Comparison of ENCODE assay signal across 8 cellular contexts in genomic region chr16:10992112-10992511, GRCh38. TPM values are rescaled to one million over a fixed set of nuclear protein-coding genes. Genes with fewer than 3 reads are reported as not detected.
DNase-seq lines count a peak whose midpoint lies in the region; ATAC-seq and TF ChIP-seq lines count a peak whose summit lies in the region.
"Had no signal": no experiment of that assay in that cellular context is flagged by ENCODE, and none has a peak within 500 bp of the region (broad histone marks: within the 10 kb centered on the region; RNA-seq: fewer than 3 reads in every experiment).

No MANE protein-coding gene starts in this region.

- no peak overlapping the region for H2AFZ ChIP-seq in neural progenitor cell (replicated peaks)

- H3K4me3 ChIP-seq in Panc1 (ENCODE audit: low read depth in 2 of 2, low read length in 2 of 2) (no peak overlapping the region), neural progenitor cell (no peak overlapping the region), HAP-1 (no peak overlapping the region)
- H3K4me3 ChIP-seq: SK-N-MC had no signal

- H3K36me3 ChIP-seq in Panc1 (ENCODE audit: control insufficient read depth, insufficient read depth, low read length) (no peaks in the 10 kb centered on the region), neural progenitor cell (no peaks in the 10 kb centered on the region), HAP-1 (replicated peaks) (no peaks in the 10 kb centered on the region)

- H3K36me3 Mint-ChIP-seq in chondrocyte (ENCODE audit: low read depth), result peaks cover 33% of the 10 kb centered on the region
- H3K36me3 Mint-ChIP-seq in neural progenitor cell, result peaks cover 13% of the 10 kb centered on the region

- H3K79me2 ChIP-seq in neural progenitor cell (ENCODE audit: low read depth), result no peaks in the 10 kb centered on the region

- H3K4me3 Mint-ChIP-seq in chondrocyte (ENCODE audit: unreplicated experiment) (no peak overlapping the region), neural progenitor cell (no peak overlapping the region)

- no peaks in the 10 kb centered on the region for H3K9me3 Mint-ChIP-seq in chondrocyte (ENCODE audit: low read depth)
- H3K9me3 Mint-ChIP-seq in neural progenitor cell, result no peaks in the 10 kb centered on the region

- no peaks in the 10 kb centered on the region for H3K27me3 ChIP-seq in Panc1 (ENCODE audit: control insufficient read depth, insufficient read depth, low read length)
- no peaks in the 10 kb centered on the region for H3K27me3 ChIP-seq in neural progenitor cell
- H3K27me3 ChIP-seq in HAP-1 (ENCODE audit: low read depth), result no peaks in the 10 kb centered on the region

- no peaks in the 10 kb centered on the region for H3K9me3 ChIP-seq in Panc1 (ENCODE audit: control insufficient read depth, insufficient read depth, low read depth, low read length)
- no peaks in the 10 kb centered on the region for H3K9me3 ChIP-seq in neural progenitor cell (ENCODE audit: low read depth)
- no peaks in the 10 kb centered on the region for H3K9me3 ChIP-seq in HAP-1

- peaks cover 25% of the 10 kb centered on the region for H3K4me1 Mint-ChIP-seq in chondrocyte (ENCODE audit: low read depth)
- peaks cover 27% of the 10 kb centered on the region for H3K4me1 Mint-ChIP-seq in neural progenitor cell

- peak overlapping the region; percentile 91 for H3K27ac Mint-ChIP-seq in chondrocyte (ENCODE audit: unreplicated experiment)
- peak overlapping the region; percentile 38 for H3K27ac Mint-ChIP-seq in neural progenitor cell

- no TSS peak for BruUV-seq in Panc1 (replicated peaks; lab: Mats Ljungman, UMichigan)

- POLR2A ChIA-PET in Panc1 (lab: Charles Lee), result no interaction called here

- H3K27ac ChIP-seq in Panc1 (ENCODE audit: low read length) (0 out of 2 replicates have a peak overlapping the region, but pooled peaks have one; percentile 29), neural progenitor cell (no peak overlapping the region)
- H3K27ac ChIP-seq: SK-N-MC had no signal

- H4K20me1 ChIP-seq in neural progenitor cell (ENCODE audit: low read depth), result peaks cover 3% of the 10 kb centered on the region

- no peak overlapping the region for H3K9ac ChIP-seq in neural progenitor cell

- no peak for ATAC-seq in Panc1

- intact Hi-C loops in Panc1 (cut with micrococcal nuclease; ENCODE audit: unreplicated experiment), result no loop called here

- no peak overlapping the region for H3K4me2 ChIP-seq in neural progenitor cell

- in situ Hi-C loops in Panc1 (cut with HindIII; ENCODE audit: low pct_unique_long_range_greater_than_20kb, low sequenced_read_pairs), result no loop called here
- in situ Hi-C loops in HAP-1 (cut with MboI; ENCODE audit: low sequenced_read_pairs), result no loop called here

- H3K4me1 ChIP-seq in Panc1 (ENCODE audit: control insufficient read depth, insufficient read depth, low read length) (peaks cover 14% of the 10 kb centered on the region), neural progenitor cell (no peaks in the 10 kb centered on the region), HAP-1 (no peaks in the 10 kb centered on the region)

- CTCF ChIA-PET in Panc1 (lab: Charles Lee), result no interaction called here

- H3F3A ChIP-seq in neural progenitor cell (ENCODE audit: low read depth), result no peaks in the 10 kb centered on the region

- TF ChIP-seq CTCF in Panc1 (IDR thresholded peaks at IDR 0.05) (no peak), chondrocyte (IDR thresholded peaks at IDR 0.05) (no peak), neural progenitor cell (IDR thresholded peaks at IDR 0.05) (no peak)

- H3K27me3 Mint-ChIP-seq in chondrocyte (ENCODE audit: low read depth), result no peaks in the 10 kb centered on the region
- H3K27me3 Mint-ChIP-seq in neural progenitor cell (ENCODE audit: insufficient read depth, low read depth), result peaks cover 8% of the 10 kb centered on the region

- peak; percentile 20 for DNase-seq in GM03348 (ENCODE audit: low spot score)
- DNase-seq in Panc1 (ENCODE audit: low read depth, low spot score), result no peak
- DNase-seq in chondrocyte (ENCODE audit: low spot score), result no peak
- DNase-seq in neural progenitor cell (ENCODE audit: low spot score), result no peak
- no peak for DNase-seq in HAP-1 (ENCODE audit: low spot score in 2 of 2)
- DNase-seq in NOMO-1 treated with DMSO at 0.1 percent for 48 hours (lab: John Stamatoyannopoulos, UW; ENCODE audit: unreplicated experiment), result no peak
- no peak for DNase-seq in NCI-H2029 treated with DMSO at 0.1 percent for 48 hours (lab: John Stamatoyannopoulos, UW)

RNA-seq across cellular contexts. Expression of gene CLEC16A, which starts 47.7 kb away (rescaled TPM):
- total RNA-seq in Panc1 (2021; ENCODE audit: unreplicated experiment), result 21.0 TPM
- 27.5 TPM for polyA plus RNA-seq in Panc1 (2012; ENCODE audit: insufficient read length)
- total RNA-seq in chondrocyte, result 17.9 to 23.1 TPM (median 19.4 TPM) in 3 replicates
- total RNA-seq in neural progenitor cell (ENCODE audit: low replicate concordance), result 7.8 and 11.9 TPM in 2 replicates

RNA-seq across cellular contexts. Expression of gene DEXI, which starts 49.8 kb away (rescaled TPM):
- total RNA-seq in Panc1 (2021; ENCODE audit: unreplicated experiment) (32.2 TPM), chondrocyte (37.2 to 41.1 TPM (median 40.6 TPM) in 3 replicates), neural progenitor cell (ENCODE audit: low replicate concordance) (16.4 and 45.9 TPM in 2 replicates)
- polyA plus RNA-seq in Panc1 (2012; ENCODE audit: insufficient read length), result 46.0 TPM
